11 cellular contexts compared by ENCODE assay signal in the genomic region with DNA sequence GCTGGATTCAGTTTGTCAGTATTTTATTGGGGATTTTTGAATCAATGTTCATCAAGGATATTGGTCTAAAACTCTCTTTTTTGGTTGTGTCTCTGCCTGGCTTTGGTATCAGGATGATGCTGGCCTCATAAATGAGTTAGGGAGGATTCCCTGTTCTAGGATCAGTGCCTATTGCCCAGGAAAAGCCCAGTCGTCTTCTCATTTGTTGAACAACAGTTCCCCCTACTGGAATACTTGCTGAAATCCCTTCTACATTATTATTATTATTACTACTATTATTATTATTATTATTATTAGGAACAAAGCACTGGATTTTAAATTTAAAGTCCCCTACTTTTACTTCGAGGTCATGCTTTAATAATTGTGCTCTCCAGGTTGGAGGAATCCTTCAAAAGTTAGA.
A peak's percentile ranks its signal among the peaks of the same experiment; 100 is the strongest.
DNase-seq lines count a peak whose midpoint lies in the region; ATAC-seq and TF ChIP-seq lines count a peak whose summit lies in the region.
"Had no signal": no experiment of that assay in that cellular context is flagged by ENCODE, and none has a peak within 500 bp of the region (broad histone marks: within the 10 kb centered on the region; RNA-seq: fewer than 3 reads in every experiment).

No MANE protein-coding gene starts in this region.

- no peaks in the 10 kb centered on the region; the same call in 1 of the 2 replicates for H3K27me3 Mint-ChIP-seq in HFFc6 (ENCODE audit: insufficient read depth)

- no peak overlapping the region for H3K27ac ChIP-seq in VCaP

- H3K36me3 Mint-ChIP-seq in HFFc6 (ENCODE audit: low read depth) = no peaks in the 10 kb centered on the region
- H3K36me3 Mint-ChIP-seq: naive thymus-derived CD8-positive, alpha-beta T cell had no signal

- no peak overlapping the region for H3K4me3 Mint-ChIP-seq in HFFc6
- H3K4me3 Mint-ChIP-seq: naive thymus-derived CD8-positive, alpha-beta T cell had no signal

- DNase-seq in COLO829 (ENCODE audit: low spot score) (peak; percentile 65), HFFc6 (peak; percentile 24), iris pigment epithelial cell (ENCODE audit: low read depth) (peak; percentile 22), NOMO-1 (lab: John Stamatoyannopoulos, UW; ENCODE audit: unreplicated experiment in 2 of 2) (no peak), ureter (ENCODE audit: low spot score) (no peak)
- DNase-seq: activated CD4-positive, alpha-beta T cell treated with anti-CD3 and anti-CD28 coated beads for 4 hours; effector memory CD4-positive, alpha-beta T cell; naive thymus-derived CD8-positive, alpha-beta T cell had no signal

- peak; percentile 78 for TF ChIP-seq CTCF in HFFc6 (IDR thresholded peaks at IDR 0.05)
- TF ChIP-seq CTCF in VCaP (conservative IDR thresholded peaks at IDR 0.05) = peak; percentile 53

- no peak overlapping the region for H3K27ac Mint-ChIP-seq in HFFc6
- H3K27ac Mint-ChIP-seq: naive thymus-derived CD8-positive, alpha-beta T cell had no signal

- H3K9me3 Mint-ChIP-seq in HFFc6 = no peaks in the 10 kb centered on the region

- ATAC-seq in GM19328 (IDR thresholded peaks at IDR 0.05; ENCODE audit: unreplicated experiment) (no peak), GM18511 (IDR thresholded peaks at IDR 0.05; ENCODE audit: unreplicated experiment) (no peak)
- ATAC-seq: naive thymus-derived CD8-positive, alpha-beta T cell had no signal

- H3K4me1 Mint-ChIP-seq in HFFc6 (ENCODE audit: low read depth) = no peaks in the 10 kb centered on the region
- H3K4me1 Mint-ChIP-seq: naive thymus-derived CD8-positive, alpha-beta T cell had no signal

Comparison
In these comparisons a context has a peak if more than half of its experiments do, and no peak if none do; other contexts are left out.
1. DNase-seq: peak in COLO829 (single experiment), HFFc6 (single experiment) and iris pigment epithelial cell (single experiment); none in NOMO-1 (0 of 2) and ureter (single experiment).